1 cellular context compared by ENCODE assay signal in the genomic region with DNA sequence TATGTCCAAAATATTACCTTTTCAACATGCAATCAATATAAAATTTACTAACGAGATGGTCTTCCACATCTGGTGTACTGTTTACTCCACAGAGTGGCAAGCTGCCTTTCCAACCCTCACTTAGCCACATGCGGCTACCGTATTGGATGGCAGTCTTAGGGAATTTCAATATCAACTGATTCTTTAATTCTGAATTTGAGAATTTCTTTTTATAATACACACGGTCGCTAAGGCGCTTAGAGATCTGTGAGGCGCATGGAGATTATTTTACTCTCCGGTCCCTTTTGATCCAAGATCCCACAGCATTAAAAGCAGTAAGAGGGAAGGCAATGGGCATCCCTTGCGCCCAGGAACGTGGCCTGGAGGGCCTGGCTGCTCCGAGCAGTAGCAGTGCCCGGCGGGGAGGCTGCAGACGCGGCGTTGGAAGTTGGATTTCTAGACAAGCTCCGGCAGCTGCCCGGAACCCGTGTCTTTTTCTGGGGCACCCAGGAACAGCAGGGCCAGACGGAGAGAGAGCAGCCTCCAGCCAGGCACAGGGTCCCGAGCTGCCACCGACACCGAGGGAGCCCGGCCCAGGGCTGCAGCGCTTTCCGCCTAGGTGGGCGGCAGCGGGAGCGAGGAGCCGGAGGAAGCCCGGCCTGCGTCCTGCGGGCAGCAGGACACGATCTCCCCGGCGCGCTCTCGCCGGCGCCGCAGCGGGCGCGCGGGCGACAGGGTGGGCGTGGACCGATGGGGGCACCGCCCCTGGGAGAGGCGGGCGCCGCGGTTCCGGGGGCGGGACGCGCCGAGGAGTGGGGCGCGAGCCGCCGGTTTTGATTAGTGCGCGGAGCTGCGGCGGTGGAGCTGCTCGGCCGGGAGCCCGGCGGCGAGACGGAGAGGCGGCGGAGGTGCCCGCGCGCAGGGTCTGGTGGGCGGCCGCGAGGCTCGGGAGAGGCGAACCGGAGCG.
TF ChIP-seq lines count a peak whose summit lies in the region.

TSS of gene UGCG (plus strand) at position 819 of the 946 bp plus-strand sequence. CDS start 402 bp downstream, outside the sequence.

TF ChIP-seq in HepG2, 621 proteins besides CTCF, POLR2A, EP300 and RAD21 (continued from another document and continues in another):
- TF ChIP-seq, protein P1, sequence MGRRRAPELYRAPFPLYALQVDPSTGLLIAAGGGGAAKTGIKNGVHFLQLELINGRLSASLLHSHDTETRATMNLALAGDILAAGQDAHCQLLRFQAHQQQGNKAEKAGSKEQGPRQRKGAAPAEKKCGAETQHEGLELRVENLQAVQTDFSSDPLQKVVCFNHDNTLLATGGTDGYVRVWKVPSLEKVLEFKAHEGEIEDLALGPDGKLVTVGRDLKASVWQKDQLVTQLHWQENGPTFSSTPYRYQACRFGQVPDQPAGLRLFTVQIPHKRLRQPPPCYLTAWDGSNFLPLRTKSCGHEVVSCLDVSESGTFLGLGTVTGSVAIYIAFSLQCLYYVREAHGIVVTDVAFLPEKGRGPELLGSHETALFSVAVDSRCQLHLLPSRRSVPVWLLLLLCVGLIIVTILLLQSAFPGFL (CRISPR knock-in tag; IDR thresholded peaks at IDR 0.05) = no peak
- TF ChIP-seq NFAT5 (CRISPR knock-in tag; IDR thresholded peaks at IDR 0.05) (0 out of 2 replicates have a peak, but pooled peaks have one; percentile 74), ZNF282 (IDR thresholded peaks at IDR 0.05; ENCODE audit: partially characterized antibody) (no peak), ARID3A (IDR thresholded peaks at IDR 0.05; ENCODE audit: low read depth, low read length) (no peak), ZNF772 (CRISPR knock-in tag; IDR thresholded peaks at IDR 0.05) (peak; percentile 70), ZNF280B (CRISPR knock-in tag; IDR thresholded peaks at IDR 0.05; ENCODE audit: borderline replicate concordance) (peak; percentile 44; the same call in 1 of the 2 replicates), ATF5 (CRISPR knock-in tag; IDR thresholded peaks at IDR 0.05; ENCODE audit: low read depth) (no peak), CC2D1A (CRISPR knock-in tag; IDR thresholded peaks at IDR 0.05) (no peak), AKAP8 (CRISPR knock-in tag; IDR thresholded peaks at IDR 0.05) (no peak; the same call in 1 of the 2 replicates), MIER3 (CRISPR knock-in tag; IDR thresholded peaks at IDR 0.05; ENCODE audit: borderline replicate concordance) (no peak), MXD3 (CRISPR knock-in tag; IDR thresholded peaks at IDR 0.05) (0 out of 2 replicates have a peak, but pooled peaks have one; percentile 59), ZNF383 (CRISPR knock-in tag; IDR thresholded peaks at IDR 0.05; ENCODE audit: borderline replicate concordance) (no peak), NR2F6 (IDR thresholded peaks at IDR 0.05) (no peak), NR2F6 (CRISPR knock-in tag; IDR thresholded peaks at IDR 0.05) (no peak), ZNF30 (CRISPR knock-in tag; IDR thresholded peaks at IDR 0.05) (no peak), HNF1A (IDR thresholded peaks at IDR 0.05; ENCODE audit: low read depth) (no peak), HNF1A (CRISPR knock-in tag; IDR thresholded peaks at IDR 0.05; ENCODE audit: borderline replicate concordance) (no peak), HNRNPH1 (optimal IDR thresholded peaks at IDR 0.05; ENCODE audit: low read depth, low read length) (no peak), FOXJ3 (CRISPR knock-in tag; IDR thresholded peaks at IDR 0.05; ENCODE audit: borderline replicate concordance) (peak; percentile 49; the same call in 1 of the 2 replicates), DPF2 (CRISPR knock-in tag; IDR thresholded peaks at IDR 0.05; ENCODE audit: borderline replicate concordance, low read depth) (no peak), ZZZ3 (CRISPR knock-in tag; IDR thresholded peaks at IDR 0.05; ENCODE audit: borderline replicate concordance) (no peak), ARHGAP35 (CRISPR knock-in tag; IDR thresholded peaks at IDR 0.05; ENCODE audit: borderline replicate concordance) (no peak; the same call in 1 of the 2 replicates), HOXA5 (CRISPR knock-in tag; IDR thresholded peaks at IDR 0.05) (peak; percentile 64), JARID2 (CRISPR knock-in tag; IDR thresholded peaks at IDR 0.05; ENCODE audit: insufficient replicate concordance) (no peak), RXRA (CRISPR knock-in tag; IDR thresholded peaks at IDR 0.05) (peak; percentile 66), NAIF1 (CRISPR knock-in tag; IDR thresholded peaks at IDR 0.05; ENCODE audit: borderline replicate concordance) (peak; percentile 71; the same call in 1 of the 2 replicates), THRA (CRISPR knock-in tag; IDR thresholded peaks at IDR 0.05; ENCODE audit: borderline replicate concordance) (no peak), ZNF225 (CRISPR knock-in tag; IDR thresholded peaks at IDR 0.05) (no peak), NCOA1 (CRISPR knock-in tag; IDR thresholded peaks at IDR 0.05) (no peak), MLLT10 (CRISPR knock-in tag; IDR thresholded peaks at IDR 0.05) (no peak), ZNF33B (CRISPR knock-in tag; IDR thresholded peaks at IDR 0.05) (no peak; the same call in 1 of the 2 replicates), ZNF83 (CRISPR knock-in tag; IDR thresholded peaks at IDR 0.05; ENCODE audit: borderline replicate concordance) (no peak), ZFX (CRISPR knock-in tag; IDR thresholded peaks at IDR 0.05; ENCODE audit: low read depth) (peak; percentile 91), ZNF749 (CRISPR knock-in tag; IDR thresholded peaks at IDR 0.05; ENCODE audit: borderline replicate concordance) (no peak), SRSF1 (optimal IDR thresholded peaks at IDR 0.05; ENCODE audit: low read depth, low read length) (peak; percentile 64), NFE2 (CRISPR knock-in tag; IDR thresholded peaks at IDR 0.05) (no peak)
- TF ChIP-seq, protein P2, sequence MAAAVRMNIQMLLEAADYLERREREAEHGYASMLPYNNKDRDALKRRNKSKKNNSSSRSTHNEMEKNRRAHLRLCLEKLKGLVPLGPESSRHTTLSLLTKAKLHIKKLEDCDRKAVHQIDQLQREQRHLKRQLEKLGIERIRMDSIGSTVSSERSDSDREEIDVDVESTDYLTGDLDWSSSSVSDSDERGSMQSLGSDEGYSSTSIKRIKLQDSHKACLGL (CRISPR knock-in tag; IDR thresholded peaks at IDR 0.05) = peak; percentile 81; the same call in 1 of the 2 replicates
- TF ChIP-seq, protein P3, sequence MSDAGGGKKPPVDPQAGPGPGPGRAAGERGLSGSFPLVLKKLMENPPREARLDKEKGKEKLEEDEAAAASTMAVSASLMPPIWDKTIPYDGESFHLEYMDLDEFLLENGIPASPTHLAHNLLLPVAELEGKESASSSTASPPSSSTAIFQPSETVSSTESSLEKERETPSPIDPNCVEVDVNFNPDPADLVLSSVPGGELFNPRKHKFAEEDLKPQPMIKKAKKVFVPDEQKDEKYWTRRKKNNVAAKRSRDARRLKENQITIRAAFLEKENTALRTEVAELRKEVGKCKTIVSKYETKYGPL (CRISPR knock-in tag; IDR thresholded peaks at IDR 0.05) = no peak
